Comparison of ENCODE assay signal across 8 cellular contexts in the genomic region with DNA sequence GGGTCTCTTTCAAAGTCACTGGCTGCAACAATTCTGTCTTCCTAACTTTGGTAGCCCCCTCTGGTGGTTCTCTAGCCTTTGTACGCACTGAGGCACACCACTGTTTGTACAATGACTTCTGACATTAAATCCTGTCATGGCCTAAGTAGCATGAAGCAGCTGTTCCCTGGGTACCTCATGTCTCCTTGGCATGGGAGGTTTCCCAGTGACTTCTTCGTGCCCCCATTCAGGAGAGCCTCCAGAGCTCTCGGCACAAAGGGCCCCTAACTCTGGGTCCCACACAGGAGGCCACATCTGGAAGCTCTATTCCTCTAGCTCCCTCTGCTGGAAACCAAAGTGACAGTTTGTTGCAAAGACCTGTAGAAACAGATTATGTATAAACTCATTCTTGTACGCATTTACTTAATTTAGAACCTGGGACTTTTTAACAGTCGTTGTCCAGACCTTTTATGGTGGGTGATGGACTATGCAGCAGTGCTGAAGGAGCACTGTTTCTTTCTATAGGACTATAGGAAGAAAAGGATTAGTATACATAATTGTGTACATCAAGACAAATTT. TPM values are rescaled to one million over a fixed set of nuclear protein-coding genes. Genes with fewer than 3 reads are reported as not detected.
DNase-seq lines count a peak whose midpoint lies in the region; ATAC-seq and TF ChIP-seq lines count a peak whose summit lies in the region.

No MANE protein-coding gene starts in this region.

- peaks cover 16 to 42% of the 10 kb centered on the region in 2 experiments for H3K36me3 ChIP-seq in SK-N-SH (replicated peaks in 1 of 2; ENCODE audit: control insufficient read depth in 1 of 2, insufficient read depth in 2 of 2, low read length in 1 of 2)

- no peaks in the 10 kb centered on the region for H3F3A ChIP-seq in SK-N-SH (replicated peaks; ENCODE audit: insufficient read depth)

- H2AFZ ChIP-seq in SK-N-SH (ENCODE audit: low read depth), result no peak overlapping the region

- no peaks in the 10 kb centered on the region for H3K9me3 ChIP-seq in SK-N-SH

- no peak overlapping the region for H3K4me2 ChIP-seq in SK-N-SH

- TF ChIP-seq RAD21 in SK-N-SH (IDR thresholded peaks at IDR 0.05; ENCODE audit: low read length), result peak; percentile 68

- peaks cover 0 to 2% of the 10 kb centered on the region in 2 experiments; a peak in 1 of 4 replicates for H3K4me1 ChIP-seq in SK-N-SH (ENCODE audit: control insufficient read depth in 1 of 2, insufficient read depth in 2 of 2, low read depth in 1 of 2, low read length in 1 of 2)

- H3K27ac ChIP-seq in SK-N-SH (ENCODE audit: low read depth in 2 of 2, low read length in 1 of 2), result no peak overlapping the region

- H3K79me2 ChIP-seq in SK-N-SH (ENCODE audit: insufficient read depth), result no peaks in the 10 kb centered on the region

- ATAC-seq in GM18517 (IDR thresholded peaks at IDR 0.05; ENCODE audit: unreplicated experiment) (peak; percentile 89), HG02884 (IDR thresholded peaks at IDR 0.05; ENCODE audit: unreplicated experiment) (peak; percentile 90)

- no peak for TF ChIP-seq EP300 in SK-N-SH (IDR thresholded peaks at IDR 0.05; ENCODE audit: borderline replicate concordance in 1 of 2, low read depth in 1 of 2, low read length in 1 of 2)

- peak; percentile 89 for TF ChIP-seq CTCF in SK-N-SH (IDR thresholded peaks at IDR 0.05)

- no peaks in the 10 kb centered on the region for H4K20me1 ChIP-seq in SK-N-SH (ENCODE audit: insufficient read depth)

- H3K9me2 ChIP-seq in SK-N-SH, result no peaks in the 10 kb centered on the region

- WGBS in SK-N-SH (ENCODE audit: low lambda C conversion rate), result 36% methylated on average over 5 of the region's 5 CpGs

- POLR2A ChIA-PET in SK-N-SH (lab: Yijun Ruan, JAX), result no interaction called here

- CTCF ChIA-PET in SK-N-SH (lab: Yijun Ruan, JAX), result interaction anchor here (0.6 to 8.8 kb wide), 76 partner anchors 9 to 524 kb away, joined by 3 to 173 read pairs (median 4); a partner anchor contains a TSS

- peak overlapping the region in 1 of 2 experiments; percentile 10; a peak in 1 of 4 replicates for H3K4me3 ChIP-seq in SK-N-SH (ENCODE audit: low read depth in 2 of 2, low read length in 1 of 2)

- H3K27me3 ChIP-seq in SK-N-SH (ENCODE audit: insufficient read depth), result no peaks in the 10 kb centered on the region

- H3K9ac ChIP-seq in SK-N-SH, result no peak overlapping the region

- DNase-seq in Ammon's horn (ENCODE audit: low spot score) (peak; percentile 68), NCI-H1105 (lab: John Stamatoyannopoulos, UW) (peak; percentile 48), SK-N-SH (peak; percentile 69), T47D (ENCODE audit: low read depth in 1 of 2, low spot score in 1 of 2) (peak; percentile 41 to 78), iris pigment epithelial cell (ENCODE audit: low read depth) (peak; percentile 59)
- peak; percentile 5 to 8 for DNase-seq in stimulated activated CD8-positive, alpha-beta memory T cell treated with anti-CD3 and anti-CD28 coated beads, Interleukin-7, amount 100 ng/mL, for 4 hours (ENCODE audit: low read depth in 2 of 2)

- in situ Hi-C loops in T47D (cut with HindIII; ENCODE audit: low pct_unique_long_range_greater_than_20kb, low sequenced_read_pairs), result no loop called here

TF ChIP-seq in SK-N-SH, 30 proteins besides CTCF, POLR2A, EP300 and RAD21:
- TF ChIP-seq MXI1 (IDR thresholded peaks at IDR 0.05; ENCODE audit: low read depth, low read length) (0 out of 2 replicates have a peak, but pooled peaks have one; percentile 10), FOSL2 (IDR thresholded peaks at IDR 0.05; ENCODE audit: borderline replicate concordance, low read depth) (no peak), FOXJ3 (CRISPR knock-in tag; IDR thresholded peaks at IDR 0.05) (no peak), SMC3 (IDR thresholded peaks at IDR 0.05; ENCODE audit: low read depth, low read length) (peak; percentile 57; the same call in 1 of the 2 replicates), RFX5 (IDR thresholded peaks at IDR 0.05; ENCODE audit: low read length) (0 out of 2 replicates have a peak, but pooled peaks have one; percentile 6)
- TF ChIP-seq, protein P1, sequence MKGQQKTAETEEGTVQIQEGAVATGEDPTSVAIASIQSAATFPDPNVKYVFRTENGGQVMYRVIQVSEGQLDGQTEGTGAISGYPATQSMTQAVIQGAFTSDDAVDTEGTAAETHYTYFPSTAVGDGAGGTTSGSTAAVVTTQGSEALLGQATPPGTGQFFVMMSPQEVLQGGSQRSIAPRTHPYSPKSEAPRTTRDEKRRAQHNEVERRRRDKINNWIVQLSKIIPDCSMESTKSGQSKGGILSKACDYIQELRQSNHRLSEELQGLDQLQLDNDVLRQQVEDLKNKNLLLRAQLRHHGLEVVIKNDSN (IDR thresholded peaks at IDR 0.05; ENCODE audit: borderline replicate concordance, low read depth), result no peak

RNA-seq across cellular contexts. Expression of a gene that starts 13.4 kb away (rescaled TPM):
- 1.1 and 1.6 TPM in 2 replicates for polyA plus RNA-seq in SK-N-SH (2012; rRNA removed)
- 1.8 and 1.9 TPM in 2 replicates for polyA plus RNA-seq in SK-N-SH (2012; cell fraction: cytosol; rRNA removed)
- polyA plus RNA-seq in SK-N-SH (2012; cell fraction: nucleus; rRNA removed), result 1.6 and 2.8 TPM in 2 replicates

RNA-seq across cellular contexts. Expression of a gene that starts 13.6 kb away (rescaled TPM):
- polyA plus RNA-seq in SK-N-SH (2012; rRNA removed), result 12.2 and 13.0 TPM in 2 replicates
- 16.5 and 16.9 TPM in 2 replicates for polyA plus RNA-seq in SK-N-SH (2012; cell fraction: cytosol; rRNA removed)
- polyA plus RNA-seq in SK-N-SH (2012; cell fraction: nucleus; rRNA removed), result 6.1 and 13.7 TPM in 2 replicates

Comparison
In these comparisons a context has a peak if more than half of its experiments do, and no peak if none do; other contexts are left out.
1. DNase-seq: peak in every context shown above with its lines; median percentile 69 in SK-N-SH; 68 in Ammon's horn; 60 in T47D; 59 in iris pigment epithelial cell; 48 in NCI-H1105; 6 in stimulated activated CD8-positive, alpha-beta memory T cell treated with anti-CD3 and anti-CD28 coated beads, Interleukin-7, amount 100 ng/mL, for 4 hours.